In the genomic region with DNA sequence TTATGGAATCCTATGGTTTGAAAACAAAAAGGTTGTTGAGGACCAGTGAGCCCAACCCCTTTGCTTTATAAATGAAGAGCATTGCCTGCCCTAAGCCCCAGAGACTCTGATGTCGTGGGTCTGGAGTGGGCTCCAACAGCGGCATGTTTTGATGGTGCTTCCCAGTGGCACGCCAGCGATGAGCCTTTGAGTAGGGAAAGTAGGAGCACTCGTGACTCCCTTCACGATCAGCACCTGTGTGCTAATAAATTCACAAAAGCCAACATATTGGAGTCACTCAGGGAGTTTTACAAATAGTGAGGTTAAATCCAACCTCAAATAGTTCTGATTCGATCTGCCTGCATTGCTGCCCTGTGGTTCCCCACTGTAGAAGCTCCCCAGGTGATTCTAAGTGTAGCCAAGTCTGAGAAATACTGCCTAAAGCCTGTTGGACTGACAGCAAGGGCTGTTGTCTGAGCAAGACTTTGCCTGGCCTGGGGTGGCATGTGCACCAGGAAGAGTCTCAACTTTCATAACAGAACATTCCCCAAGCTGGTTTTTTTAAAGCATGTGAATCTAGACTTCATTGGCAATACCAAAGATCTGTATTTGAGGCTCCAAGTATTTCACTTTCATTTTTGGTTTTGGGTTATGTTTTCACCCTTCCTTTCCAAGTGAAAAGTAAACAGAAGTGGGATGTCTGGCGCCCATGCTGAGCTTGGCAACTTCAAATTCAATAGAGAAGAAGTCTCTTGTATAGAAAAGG, we compare ENCODE assay signal across 12 cellular contexts. TPM values are rescaled to one million over a fixed set of nuclear protein-coding genes. Genes with fewer than 3 reads are reported as not detected.
DNase-seq lines count a peak whose midpoint lies in the region; ATAC-seq, FAIRE-seq and TF ChIP-seq lines count a peak whose summit lies in the region.
"Had no signal": no experiment of that assay in that cellular context is flagged by ENCODE, and none has a peak within 500 bp of the region (broad histone marks: within the 10 kb centered on the region; RNA-seq: fewer than 3 reads in every experiment).

No MANE protein-coding gene starts in this region.

- peak; percentile 60 for FAIRE-seq in GM12891 (lab: Jason Lieb, UNC)
- FAIRE-seq: endometrium, H54 had no signal

- peaks cover 12% of the 10 kb centered on the region for H3K36me3 Mint-ChIP-seq in effector memory CD8-positive, alpha-beta T cell (ENCODE audit: insufficient read depth)

- H3K4me3 ChIP-seq in psoas muscle = peak overlapping the region; percentile 38

- no peaks in the 10 kb centered on the region for H3K9me3 Mint-ChIP-seq in effector memory CD8-positive, alpha-beta T cell
- H3K9me3 Mint-ChIP-seq: activated naive CD8-positive, alpha-beta T cell treated with anti-CD3 and anti-CD28 coated beads, Interleukin-2, amount 50 U/mL, for 24 hours had no signal

- DNase-seq in GM12891 (ENCODE audit: insufficient read length, low spot score) (no peak), M059J (ENCODE audit: low read depth) (peak; percentile 32), psoas muscle (peak in 1 of 2 donors; percentile 56), NCI-H1092 (lab: John Stamatoyannopoulos, UW) (no peak), SIG-M5 (lab: John Stamatoyannopoulos, UW) (no peak)
- DNase-seq in effector memory CD8-positive, alpha-beta T cell = no peak
- DNase-seq: activated naive CD8-positive, alpha-beta T cell treated with anti-CD3 and anti-CD28 coated beads, Interleukin-2, amount 50 U/mL, for 24 hours; NCI-H146 had no signal

- H3K27me3 ChIP-seq in psoas muscle (ENCODE audit: insufficient read depth in 3 of 3, low read length in 2 of 3) = no peaks in the 10 kb centered on the region
- H3K27me3 ChIP-seq: neutrophil had no signal

- peak; percentile 53 for ATAC-seq in effector memory CD8-positive, alpha-beta T cell (replicated peaks)
- ATAC-seq in psoas muscle (peak; percentile 88 to 93 (median 90)), HG03159 (IDR thresholded peaks at IDR 0.05; ENCODE audit: unreplicated experiment) (no peak)
- ATAC-seq: activated naive CD8-positive, alpha-beta T cell treated with anti-CD3 and anti-CD28 coated beads, Interleukin-2, amount 50 U/mL, for 24 hours had no signal

- peak overlapping the region; percentile 37 to 56 for H3K4me3 Mint-ChIP-seq in effector memory CD8-positive, alpha-beta T cell
- H3K4me3 Mint-ChIP-seq: activated naive CD8-positive, alpha-beta T cell treated with anti-CD3 and anti-CD28 coated beads, Interleukin-2, amount 50 U/mL, for 24 hours had no signal

- peak overlapping the region; percentile 16 to 86 for H3K27ac Mint-ChIP-seq in effector memory CD8-positive, alpha-beta T cell
- H3K27ac Mint-ChIP-seq: activated naive CD8-positive, alpha-beta T cell treated with anti-CD3 and anti-CD28 coated beads, Interleukin-2, amount 50 U/mL, for 24 hours had no signal

- no peak for TF ChIP-seq CTCF in psoas muscle (IDR thresholded peaks at IDR 0.05)

- 30 to 41% (median 33%) methylated on average over 8 of the region's 8 CpGs for WGBS in psoas muscle, 3 donors

- no peak for TF ChIP-seq POLR2A in GM12891 (IDR thresholded peaks at IDR 0.05; ENCODE audit: low read depth, low read length)

- H3K36me3 ChIP-seq in psoas muscle (ENCODE audit: insufficient read depth in 1 of 2, low read depth in 1 of 2) = no peaks in the 10 kb centered on the region
- H3K36me3 ChIP-seq: neutrophil had no signal

- H3K27me3 Mint-ChIP-seq in effector memory CD8-positive, alpha-beta T cell = no peaks in the 10 kb centered on the region

- H3K4me1 Mint-ChIP-seq in effector memory CD8-positive, alpha-beta T cell (ENCODE audit: low read depth in 2 of 2) = peaks cover 37 to 48% of the 10 kb centered on the region in 2 donors

- H3K27ac ChIP-seq in psoas muscle = peak overlapping the region; percentile 79
- H3K27ac ChIP-seq: neutrophil had no signal

- peaks cover 20% of the 10 kb centered on the region for H3K4me1 ChIP-seq in psoas muscle

- intact Hi-C loops in psoas muscle (cut with DNase I) = no loop called here

- H3K9me3 ChIP-seq in psoas muscle = no peaks in the 10 kb centered on the region
- H3K9me3 ChIP-seq: neutrophil had no signal

TF ChIP-seq in GM12891, 5 proteins besides CTCF, POLR2A, EP300 and RAD21:
- TF ChIP-seq POLR2AphosphoS5 (IDR thresholded peaks at IDR 0.05; ENCODE audit: low read depth, low read length) (no peak), SPI1 (IDR thresholded peaks at IDR 0.05; ENCODE audit: low read depth, low read length) (no peak), POU2F2 (IDR thresholded peaks at IDR 0.05; ENCODE audit: low read depth, low read length) (no peak), PAX5 (IDR thresholded peaks at IDR 0.05; ENCODE audit: insufficient read depth, low read length, severe bottlenecking) (no peak), TAF1 (IDR thresholded peaks at IDR 0.05; ENCODE audit: low read depth, low read length) (no peak)
TF ChIP-seq in GM12891: peak in this region for 0.

RNA-seq across cellular contexts. Expression of a gene that starts 9.9 kb away (rescaled TPM):
- 0.08 TPM for polyA plus RNA-seq in GM12891 (2012; ENCODE audit: low read depth, missing spikeins)
- total RNA-seq in M059J (2014; rRNA removed; shearing (Covaris generic)) = not detected in 2 replicates
- 1 to 10 TPM in 1 of 4 donors, under 1 TPM in 3; 0.19 to 1.1 (median 0.52) TPM for total RNA-seq in psoas muscle
- polyA plus RNA-seq in psoas muscle = under 1 TPM; 0.08 to 0.21 (median 0.14) TPM

RNA-seq across cellular contexts. Expression of a gene that starts 26.4 kb away (rescaled TPM):
- polyA plus RNA-seq in GM12891 (2012; ENCODE audit: low read depth, missing spikeins) = 1.6 TPM
- 0.27 and 1.0 TPM in 2 replicates for total RNA-seq in M059J (2014; rRNA removed; shearing (Covaris generic))
- 1 to 10 TPM; 1.0 to 1.8 (median 1.7) TPM for total RNA-seq in psoas muscle
- 1 to 10 TPM in 1 of 3 donors, under 1 TPM in 2; 0.55 to 1.1 (median 0.70) TPM for polyA plus RNA-seq in psoas muscle

RNA-seq across cellular contexts. Expression of a gene that starts 26.7 kb away (rescaled TPM):
- polyA plus RNA-seq in GM12891 (2012; ENCODE audit: low read depth, missing spikeins) = not detected
- 0.12 TPM in 1 of 2 replicates, not detected in the other for total RNA-seq in M059J (2014; rRNA removed; shearing (Covaris generic))
- total RNA-seq in psoas muscle = 1 to 10 TPM in 1 of 4 donors, under 1 TPM in 3; 0.23 to 1.0 (median 0.38) TPM
- polyA plus RNA-seq in psoas muscle = under 1 TPM; 0.10 to 0.34 (median 0.27) TPM
